Comparison of ENCODE assay signal across 1 cellular context in the genomic region with DNA sequence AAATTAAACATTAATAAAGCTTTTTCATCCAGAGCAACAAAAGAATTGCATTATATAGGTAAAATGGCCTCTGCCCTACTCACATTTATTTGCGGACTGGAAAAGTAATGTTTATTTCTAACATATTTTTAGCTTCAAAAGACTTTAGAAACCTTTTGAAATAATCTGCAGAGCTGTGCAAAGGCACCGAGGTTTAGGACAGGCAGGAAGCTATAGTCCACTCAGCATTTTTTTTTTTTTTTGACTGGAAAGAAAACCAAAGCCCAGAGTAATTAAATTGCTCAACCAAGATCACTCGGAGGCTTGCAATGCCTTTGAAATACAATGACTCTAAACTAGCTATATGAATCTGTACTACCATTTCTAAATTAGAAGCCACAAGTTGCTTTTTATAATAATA.
TF ChIP-seq lines count a peak whose summit lies in the region.

No MANE protein-coding gene starts in this region.

TF ChIP-seq in HEK293, 187 proteins besides CTCF, POLR2A, EP300 and RAD21 (continued from another document):
- TF ChIP-seq PRDM10 (tag by site-specific recombination; IDR thresholded peaks at IDR 0.05) (no peak), ZSCAN16 (tag by site-specific recombination; IDR thresholded peaks at IDR 0.05) (no peak), BCL11B (tag by site-specific recombination; IDR thresholded peaks at IDR 0.05; ENCODE audit: low read depth) (no peak)
